In the genomic region with DNA sequence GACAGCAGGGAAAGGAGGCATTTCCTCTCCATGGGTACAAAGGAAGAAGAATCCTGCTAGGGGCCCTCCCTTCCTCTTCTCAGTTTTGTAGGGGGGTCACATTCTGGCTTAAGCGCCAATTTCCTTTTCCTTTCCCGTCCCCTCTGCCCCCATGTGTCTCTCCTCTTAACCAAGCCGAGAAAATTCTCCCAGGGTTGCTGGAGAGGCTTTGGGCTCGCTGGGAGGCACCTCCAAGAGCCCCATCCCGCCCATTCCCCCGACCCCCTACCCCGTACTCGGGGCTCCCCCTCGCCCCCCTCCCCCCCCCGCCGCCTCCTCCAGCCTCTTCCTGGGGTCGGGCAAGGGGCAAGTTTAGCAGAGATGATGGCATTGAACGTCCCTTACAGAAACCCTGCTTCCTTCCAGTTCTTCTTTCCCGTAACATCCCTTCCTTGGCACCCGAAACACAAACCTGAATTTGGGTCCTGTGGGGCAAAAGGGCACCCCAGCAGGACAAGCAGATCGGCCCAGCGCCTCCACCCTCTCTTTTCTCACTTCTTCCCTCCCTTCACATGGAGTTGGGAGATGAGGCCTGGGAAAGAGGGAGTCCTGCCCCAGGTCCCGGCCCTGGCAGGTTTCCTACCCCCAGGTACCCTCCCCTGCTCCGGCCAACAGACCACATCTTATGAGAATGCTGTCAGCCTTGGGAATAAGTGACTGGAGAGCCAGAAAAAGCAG, we compare ENCODE assay signal across 8 cellular contexts. TPM values are rescaled to one million over a fixed set of nuclear protein-coding genes. Genes with fewer than 3 reads are reported as not detected.
A peak's percentile ranks its signal among the peaks of the same experiment; 100 is the strongest.
DNase-seq lines count a peak whose midpoint lies in the region; ATAC-seq and TF ChIP-seq lines count a peak whose summit lies in the region.

No MANE protein-coding gene starts in this region.

- intact Hi-C loops in right cardiac atrium (cut with DNase I), result loop anchor here in 2 of 4 donors (10.0 kb wide), 1 partner anchor 141 kb away; no protein-coding TSS in a partner anchor

- ATAC-seq in right cardiac atrium (no peak), GM19463 (IDR thresholded peaks at IDR 0.05; ENCODE audit: unreplicated experiment) (no peak)

- H3K36me3 ChIP-seq in skeletal muscle tissue (ENCODE audit: control insufficient read depth in 3 of 3, insufficient read depth in 3 of 3, low read length in 3 of 3), result peaks cover 13 to 16% (median 15%) of the 10 kb centered on the region in 3 donors

- no peak overlapping the region for H2BK5ac ChIP-seq in H9 (ENCODE audit: insufficient read length, low read length)

- H3K4me1 ChIP-seq in H9 (ENCODE audit: insufficient read depth, low read length) (peaks cover 17% of the 10 kb centered on the region; the same call in 1 of the 2 replicates), right cardiac atrium (ENCODE audit: control insufficient read depth, insufficient read depth, low read length) (peaks cover 14% of the 10 kb centered on the region), skeletal muscle tissue (ENCODE audit: control insufficient read depth in 3 of 3, insufficient read depth in 3 of 3, low read length in 3 of 3) (peaks cover 41 to 58% (median 53%) of the 10 kb centered on the region in 3 donors)

- no peak overlapping the region for H3K4ac ChIP-seq in H9 (ENCODE audit: low read depth, low read length)

- H3K27ac ChIP-seq in H9 (ENCODE audit: insufficient read length, low read depth, low read length) (peak overlapping the region; percentile 37), right cardiac atrium (ENCODE audit: low read length) (peak overlapping the region; percentile 95), skeletal muscle tissue (ENCODE audit: low read depth, low read length) (peak overlapping the region; percentile 88)

- POLR2A ChIA-PET in activated CD4-positive, alpha-beta memory T cell treated with anti-CD3 and anti-CD28 coated beads, Interleukin-2, amount 10 ng/mL, durations not matched to agents 7 days and 5 days (lab: Charles Lee), result interaction anchor here (0.6 to 1.5 kb wide), 6 partner anchors 10 to 134 kb away, joined by 3 to 7 read pairs (median 3); no protein-coding TSS in a partner anchor

- H2BK12ac ChIP-seq in H9 (ENCODE audit: insufficient read length, low read depth, low read length), result no peak overlapping the region

- peak overlapping the region; percentile 43 for H3K4me2 ChIP-seq in H9 (ENCODE audit: insufficient read depth, insufficient read length, low read length)

- no peak overlapping the region for H4K8ac ChIP-seq in H9 (replicated peaks; ENCODE audit: insufficient read length, low read depth, low read length)

- H3K23ac ChIP-seq in H9 (ENCODE audit: insufficient read length, low read depth, low read length), result no peak overlapping the region

- H2AFZ ChIP-seq in H9 (ENCODE audit: low read length), result no peak overlapping the region

- no peak overlapping the region for H3K4me3 ChIP-seq in right cardiac atrium (ENCODE audit: low read length)
- H3K4me3 ChIP-seq in skeletal muscle tissue (ENCODE audit: low read length in 3 of 3), result peak overlapping the region in 2 of 3 donors; percentile 42 to 55

- no peaks in the 10 kb centered on the region for H3K27me3 Mint-ChIP-seq in H9 (ENCODE audit: low read depth)
- H3K27me3 Mint-ChIP-seq in activated CD4-positive, alpha-beta memory T cell treated with anti-CD3 and anti-CD28 coated beads, Interleukin-2, amount 10 ng/mL, durations not matched to agents 7 days and 5 days, result peaks cover 3% of the 10 kb centered on the region

- H3K56ac ChIP-seq in H9 (ENCODE audit: insufficient read length, low read depth, low read length), result no peak overlapping the region

- H3K9ac ChIP-seq in H9 (ENCODE audit: extremely low read depth, insufficient read length, low read length), result no peak overlapping the region
- peak overlapping the region; percentile 57 to 79 (median 65) for H3K9ac ChIP-seq in skeletal muscle tissue (ENCODE audit: low read depth in 1 of 3, low read length in 3 of 3)

- no peak overlapping the region for H2BK15ac ChIP-seq in H9 (ENCODE audit: low read depth, low read length)

- no peaks in the 10 kb centered on the region for H4K20me1 ChIP-seq in H9 (ENCODE audit: control insufficient read depth, insufficient read depth, insufficient read length)

- WGBS in H9 (ENCODE audit: extremely low coverage, insufficient read length, low lambda C conversion rate), result no CpG with 5 or more reads among the region's 19 CpGs
- WGBS in right cardiac atrium, result 33% methylated on average over 19 of the region's 19 CpGs

- no peak for TF ChIP-seq CTCF in H9 (conservative IDR thresholded peaks at IDR 0.05)

- no peak overlapping the region for H2BK120ac ChIP-seq in H9 (ENCODE audit: low read depth, low read length, poor library complexity, severe bottlenecking)

- no peaks in the 10 kb centered on the region for H3K27me3 ChIP-seq in H9 (ENCODE audit: insufficient read depth, low read length)
- H3K27me3 ChIP-seq in right cardiac atrium (ENCODE audit: control insufficient read depth, insufficient read depth), result no peaks in the 10 kb centered on the region
- H3K27me3 ChIP-seq in skeletal muscle tissue (ENCODE audit: control insufficient read depth in 3 of 3, insufficient read depth in 3 of 3, low read length in 3 of 3), result no peaks in the 10 kb centered on the region

- peak overlapping the region; percentile 27 to 68 for H3K4me3 Mint-ChIP-seq in H9
- H3K4me3 Mint-ChIP-seq in activated CD4-positive, alpha-beta memory T cell treated with anti-CD3 and anti-CD28 coated beads, Interleukin-2, amount 10 ng/mL, durations not matched to agents 7 days and 5 days, result peak overlapping the region; percentile 9

- H4K5ac ChIP-seq in H9 (ENCODE audit: insufficient read length, low read depth, low read length), result no peak overlapping the region

- H3K79me2 ChIP-seq in H9 (ENCODE audit: insufficient read depth, low read length), result no peaks in the 10 kb centered on the region

- H3K9me3 ChIP-seq in H9 (ENCODE audit: control insufficient read depth, low read depth, low read length), result no peaks in the 10 kb centered on the region
- no peaks in the 10 kb centered on the region for H3K9me3 ChIP-seq in right cardiac atrium (ENCODE audit: control insufficient read depth, low read length)
- no peaks in the 10 kb centered on the region for H3K9me3 ChIP-seq in skeletal muscle tissue (ENCODE audit: control insufficient read depth in 3 of 3, low read length in 3 of 3)

- peak overlapping the region; percentile 97 to 98 (median 97) for H3K27ac Mint-ChIP-seq in H9
- peak overlapping the region; percentile 73 for H3K27ac Mint-ChIP-seq in activated CD4-positive, alpha-beta memory T cell treated with anti-CD3 and anti-CD28 coated beads, Interleukin-2, amount 10 ng/mL, durations not matched to agents 7 days and 5 days

- no peaks in the 10 kb centered on the region for H3K79me1 ChIP-seq in H9 (ENCODE audit: insufficient read depth, low read depth, low read length, poor library complexity, severe bottlenecking)

- DNase-seq in H9 (no peak), right cardiac atrium (peak in 1 of 3 donors; percentile 56), NCI-H2171 treated with DMSO at 0.1 percent for 48 hours (lab: John Stamatoyannopoulos, UW) (no peak), NCI-H1436 (lab: John Stamatoyannopoulos, UW) (no peak)
- DNase-seq in activated CD4-positive, alpha-beta memory T cell treated with anti-CD3 and anti-CD28 coated beads, Interleukin-2, amount 10 ng/mL, durations not matched to agents 7 days and 5 days, result no peak
- no peak for DNase-seq in stimulated activated naive CD4-positive, alpha-beta T cell treated with Interleukin-2 at 50 U/mL for 16 hours (lab: John Stamatoyannopoulos, UW)

- no peak overlapping the region for H4K91ac ChIP-seq in H9 (ENCODE audit: insufficient read length, low read depth, low read length)

- H2BK20ac ChIP-seq in H9 (ENCODE audit: low read depth, low read length, poor library complexity, severe bottlenecking), result no peak overlapping the region

- peaks cover 64 to 72% of the 10 kb centered on the region in 2 experiments for H3K4me1 Mint-ChIP-seq in H9
- H3K4me1 Mint-ChIP-seq in activated CD4-positive, alpha-beta memory T cell treated with anti-CD3 and anti-CD28 coated beads, Interleukin-2, amount 10 ng/mL, durations not matched to agents 7 days and 5 days, result peaks cover 36% of the 10 kb centered on the region

- no peak overlapping the region for H3T11ph ChIP-seq in H9 (ENCODE audit: low read length)

- CTCF ChIA-PET in activated CD4-positive, alpha-beta memory T cell treated with anti-CD3 and anti-CD28 coated beads, Interleukin-2, amount 10 ng/mL, durations not matched to agents 7 days and 5 days (lab: Charles Lee), result interaction anchor here (1.0 to 2.4 kb wide), 8 partner anchors 8 to 147 kb away, joined by 3 to 36 read pairs (median 7); a partner anchor contains a TSS

- no peaks in the 10 kb centered on the region for H3K9me3 Mint-ChIP-seq in H9
- H3K9me3 Mint-ChIP-seq in activated CD4-positive, alpha-beta memory T cell treated with anti-CD3 and anti-CD28 coated beads, Interleukin-2, amount 10 ng/mL, durations not matched to agents 7 days and 5 days, result no peaks in the 10 kb centered on the region

- H3K23me2 ChIP-seq in H9 (ENCODE audit: insufficient read length, low read depth, low read length, poor library complexity, severe bottlenecking), result no peaks in the 10 kb centered on the region

- peak overlapping the region; percentile 62; the same call in 1 of the 2 replicates for H3K14ac ChIP-seq in H9 (ENCODE audit: insufficient read depth, low read length)

- H2AK5ac ChIP-seq in H9 (ENCODE audit: insufficient read length, low read length), result no peak overlapping the region

- H3K36me3 Mint-ChIP-seq in H9 (ENCODE audit: insufficient read depth in 1 of 3, low read depth in 3 of 3), result peaks cover 15 to 46% (median 36%) of the 10 kb centered on the region in 3 experiments; a peak in 6 of 7 replicates
- peaks cover 12% of the 10 kb centered on the region for H3K36me3 Mint-ChIP-seq in activated CD4-positive, alpha-beta memory T cell treated with anti-CD3 and anti-CD28 coated beads, Interleukin-2, amount 10 ng/mL, durations not matched to agents 7 days and 5 days (ENCODE audit: low read depth)

- H3K18ac ChIP-seq in H9 (ENCODE audit: insufficient read length, low read depth, low read length), result no peak overlapping the region

RNA-seq across cellular contexts. Expression of a gene that starts 13.7 kb away (rescaled TPM):
- total RNA-seq in H9 (2021) (17.7 and 20.0 TPM in 2 replicates), right cardiac atrium (under 1 TPM in 1 of 4 donors, not detected in 3; 0.64 TPM), skeletal muscle tissue (0.52 TPM)
- not detected for total RNA-seq in activated CD4-positive, alpha-beta memory T cell treated with anti-CD3 and anti-CD28 coated beads, Interleukin-2, amount 10 ng/mL, durations not matched to agents 7 days and 5 days
- 1.5 TPM for polyA plus RNA-seq in right cardiac atrium

RNA-seq across cellular contexts. Expression of a gene that starts 17.7 kb away (rescaled TPM):
- 55.9 and 59.9 TPM in 2 replicates for total RNA-seq in H9 (2021)
- 10 to 100 TPM; 61.5 to 61.9 TPM for total RNA-seq in activated CD4-positive, alpha-beta memory T cell treated with anti-CD3 and anti-CD28 coated beads, Interleukin-2, amount 10 ng/mL, durations not matched to agents 7 days and 5 days
- total RNA-seq in right cardiac atrium, result 100 to 1,000 TPM in 1 of 4 donors, 10 to 100 TPM in 3; 65.6 to 103 (median 75.9) TPM
- 41.3 TPM for polyA plus RNA-seq in right cardiac atrium
- total RNA-seq in skeletal muscle tissue, result 47.5 TPM

RNA-seq across cellular contexts. Expression of a gene that starts 51.2 kb away (rescaled TPM):
- total RNA-seq in H9 (2021), result 104 and 111 TPM in 2 replicates
- total RNA-seq in activated CD4-positive, alpha-beta memory T cell treated with anti-CD3 and anti-CD28 coated beads, Interleukin-2, amount 10 ng/mL, durations not matched to agents 7 days and 5 days, result 1 to 10 TPM in 1 of 2 experiments, under 1 TPM in 1; 0.78 to 1.3 TPM
- total RNA-seq in right cardiac atrium, result under 1 TPM; 0.08 to 0.80 (median 0.50) TPM
- polyA plus RNA-seq in right cardiac atrium, result 0.23 TPM
- total RNA-seq in skeletal muscle tissue, result not detected

RNA-seq across cellular contexts. Expression of a gene that starts 59.8 kb away (rescaled TPM):
- total RNA-seq in H9 (2021) (3.4 and 4.8 TPM in 2 replicates), right cardiac atrium (10 to 100 TPM; 37.6 to 54.2 (median 40.3) TPM), skeletal muscle tissue (11.0 TPM)
- under 1 TPM; 0.38 to 0.40 TPM for total RNA-seq in activated CD4-positive, alpha-beta memory T cell treated with anti-CD3 and anti-CD28 coated beads, Interleukin-2, amount 10 ng/mL, durations not matched to agents 7 days and 5 days
- polyA plus RNA-seq in right cardiac atrium, result 30.8 TPM

Comparison
In these comparisons a context has a peak if more than half of its experiments do, and no peak if none do; other contexts are left out.
1. H3K27ac ChIP-seq: peak in every context shown above with its lines; median percentile 95 in right cardiac atrium; 88 in skeletal muscle tissue; 37 in H9.
2. RNA of a gene that starts 13.7 kb away (total RNA-seq): 17.7 to 20.0 TPM in H9; 0.52 TPM in skeletal muscle tissue (single experiment), 0.64 TPM in right cardiac atrium and not detected in activated CD4-positive, alpha-beta memory T cell treated with anti-CD3 and anti-CD28 coated beads, Interleukin-2, amount 10 ng/mL, durations not matched to agents 7 days and 5 days; every median in the first group is over 10 times any median in the second.
3. RNA of a gene that starts 51.2 kb away (total RNA-seq): 104 to 111 TPM in H9; 0.78 to 1.3 TPM in activated CD4-positive, alpha-beta memory T cell treated with anti-CD3 and anti-CD28 coated beads, Interleukin-2, amount 10 ng/mL, durations not matched to agents 7 days and 5 days, 0.08 to 0.80 TPM in right cardiac atrium and not detected in skeletal muscle tissue (single experiment); every median in the first group is over 10 times any median in the second.